Comparison of ENCODE assay signal across 18 cellular contexts in genomic region chr19:42965204-42965603, GRCh38. TPM values are rescaled to one million over a fixed set of nuclear protein-coding genes. Genes with fewer than 3 reads are reported as not detected.
DNase-seq lines count a peak whose midpoint lies in the region; ATAC-seq and TF ChIP-seq lines count a peak whose summit lies in the region.
"Had no signal": no experiment of that assay in that cellular context is flagged by ENCODE, and none has a peak within 500 bp of the region (broad histone marks: within the 10 kb centered on the region; RNA-seq: fewer than 3 reads in every experiment).

No MANE protein-coding gene starts in this region.

- peak; percentile 82 for ATAC-seq in PC-3
- ATAC-seq: activated T-cell treated with anti-CD3 and anti-CD28 coated beads, Interleukin-2, amount 50 U/mL, for 4 hours; pancreas had no signal

- H3K27me3 ChIP-seq in PC-3 (ENCODE audit: low read length), result no peaks in the 10 kb centered on the region
- H3K27me3 ChIP-seq: pancreas had no signal

- intact Hi-C loops in PC-3 (cut with micrococcal nuclease), result no loop called here

- no peaks in the 10 kb centered on the region for H3F3A ChIP-seq in PC-3 (ENCODE audit: low read length, unreplicated experiment)

- no peak overlapping the region for H3K4me3 ChIP-seq in PC-3 (ENCODE audit: low read length)
- H3K4me3 ChIP-seq: pancreas, smooth muscle cell, uterus had no signal

- no peaks in the 10 kb centered on the region for H3K9me2 ChIP-seq in PC-3 (replicated peaks; ENCODE audit: low read length)

- H3K4me1 ChIP-seq in PC-3 (ENCODE audit: insufficient read depth, low read length), result no peaks in the 10 kb centered on the region; the same call in 1 of the 2 replicates
- H3K4me1 ChIP-seq: Caco-2, pancreas, uterus had no signal

- DNase-seq in ELR (ENCODE audit: low read depth), result peak; percentile 95
- DNase-seq in PC-3, result peak; percentile 62
- DNase-seq in epithelial cell of prostate (ENCODE audit: low read depth, low spot score), result no peak
- DNase-seq in stromal cell of bone marrow (ENCODE audit: low read depth), result peak; percentile 9
- no peak for DNase-seq in NCI-H1436 (lab: John Stamatoyannopoulos, UW)
- no peak for DNase-seq in caudate nucleus (lab: John Stamatoyannopoulos, UW)
- no peak for DNase-seq in SK-N-DZ (ENCODE audit: low spot score)
- DNase-seq: activated naive CD8-positive, alpha-beta T cell treated with anti-CD3 and anti-CD28 coated beads, Interleukin-2, amount 10 ng/mL, durations not matched to agents 7 days and 5 days; activated T-cell treated with anti-CD3 and anti-CD28 coated beads, Interleukin-2, amount 50 U/mL, for 4 hours; Caco-2; hypothalamus; NCI-H1048; pancreas; SHP77 treated with DMSO at 0.1 percent for 48 hours; stimulated activated naive CD4-positive, alpha-beta T cell treated with Interleukin-2 at 50 U/mL for 16 hours; uterus had no signal

- H3K9me3 ChIP-seq in PC-3 (ENCODE audit: low read length), result no peaks in the 10 kb centered on the region
- H3K9me3 ChIP-seq: Caco-2, pancreas, uterus had no signal

- no peaks in the 10 kb centered on the region for H3K79me2 ChIP-seq in PC-3 (ENCODE audit: low read length)

- POLR2A ChIA-PET in PC-3 (lab: Charles Lee; ENCODE audit: unreplicated experiment), result no interaction called here

- CTCF ChIA-PET in PC-3 (lab: Charles Lee), result no interaction called here

- no peaks in the 10 kb centered on the region for H3K36me3 ChIP-seq in PC-3 (ENCODE audit: low read depth, low read length)
- H3K36me3 ChIP-seq: pancreas, uterus had no signal

- TF ChIP-seq CTCF in PC-3 (conservative IDR thresholded peaks at IDR 0.05; ENCODE audit: low read depth, low read length), result no peak

- H3K27ac ChIP-seq in PC-3 (ENCODE audit: low read length) (peak overlapping the region; percentile 26; the same call in 1 of the 2 replicates), epithelial cell of prostate (peak overlapping the region; percentile 10), caudate nucleus (ENCODE audit: low read depth, low read length) (no peak overlapping the region)
- H3K27ac ChIP-seq: pancreas, uterus had no signal

- H3K9ac ChIP-seq in PC-3 (ENCODE audit: low read length), result no peak overlapping the region

- H2AFZ ChIP-seq in PC-3 (ENCODE audit: low read length), result no peak overlapping the region

- no peaks in the 10 kb centered on the region for H4K20me1 ChIP-seq in PC-3 (ENCODE audit: low read length)

- BruUV-seq in PC-3 (replicated peaks; lab: Mats Ljungman, UMichigan), result no TSS peak

- H3K4me2 ChIP-seq in PC-3 (ENCODE audit: low read length), result no peak overlapping the region
- H3K4me2 ChIP-seq: smooth muscle cell had no signal

RNA-seq across cellular contexts. Expression of gene PSG7, which starts 28.2 kb away (rescaled TPM):
- not detected in 2 replicates for total RNA-seq in PC-3 (2014; rRNA removed)
- not detected in 2 replicates for polyA plus RNA-seq in SK-N-DZ (2014; cell fraction: cytosol; rRNA removed)
- polyA plus RNA-seq in SK-N-DZ (2014; cell fraction: nucleus; rRNA removed), result not detected in 2 replicates
- total RNA-seq: activated naive CD8-positive, alpha-beta T cell treated with anti-CD3 and anti-CD28 coated beads, Interleukin-2, amount 10 ng/mL, durations not matched to agents 7 days and 5 days; activated T-cell treated with anti-CD3 and anti-CD28 coated beads, Interleukin-2, amount 50 U/mL, for 4 hours; Caco-2; pancreas; smooth muscle cell; uterus had no signal
- polyA plus RNA-seq: esophagus, pancreas, smooth muscle cell had no signal

RNA-seq across cellular contexts. Expression of gene PSG6, which starts 47.5 kb away (rescaled TPM):
- not detected in 2 replicates for total RNA-seq in PC-3 (2014; rRNA removed)
- not detected in 2 replicates for polyA plus RNA-seq in SK-N-DZ (2014; cell fraction: cytosol; rRNA removed)
- polyA plus RNA-seq in SK-N-DZ (2014; cell fraction: nucleus; rRNA removed), result not detected in 2 replicates
- total RNA-seq: activated naive CD8-positive, alpha-beta T cell treated with anti-CD3 and anti-CD28 coated beads, Interleukin-2, amount 10 ng/mL, durations not matched to agents 7 days and 5 days; activated T-cell treated with anti-CD3 and anti-CD28 coated beads, Interleukin-2, amount 50 U/mL, for 4 hours; pancreas; smooth muscle cell; uterus had no signal
- polyA plus RNA-seq: esophagus, pancreas, smooth muscle cell had no signal

Comparison
In these comparisons a context has a peak if more than half of its experiments do, and no peak if none do; other contexts are left out.
1. DNase-seq: peak in ELR (single experiment), PC-3 (single experiment) and stromal cell of bone marrow (single experiment); none in epithelial cell of prostate (single experiment), NCI-H1436 (single experiment), caudate nucleus (0 of 61) and SK-N-DZ (single experiment).